Comparison of ENCODE assay signal across 1 cellular context in the genomic region with DNA sequence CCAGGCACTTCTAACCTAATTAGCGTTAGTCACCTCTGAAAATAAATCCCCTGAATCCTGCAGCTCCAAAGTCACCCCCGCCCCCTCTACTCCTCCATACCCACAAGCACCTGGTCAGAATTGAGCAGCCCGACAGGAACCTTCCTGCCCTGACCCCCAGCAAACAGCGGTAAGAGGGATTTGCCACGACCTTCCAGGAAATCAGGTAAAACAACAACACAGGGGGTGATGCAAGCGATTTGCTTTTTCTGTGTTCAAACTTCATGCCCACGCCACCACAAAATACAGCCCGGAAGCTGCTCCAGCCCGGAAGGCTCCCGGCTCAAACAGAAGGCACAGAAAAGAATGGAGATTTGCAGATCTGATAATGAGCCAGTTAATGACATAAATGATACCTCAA.
TF ChIP-seq lines count a peak whose summit lies in the region.

No MANE protein-coding gene starts in this region.

TF ChIP-seq in GM23338, 12 proteins besides CTCF, POLR2A, EP300 and RAD21 (continued from another document):
- TF ChIP-seq ZNF462 (CRISPR knock-in tag; IDR thresholded peaks at IDR 0.05): no peak
- no peak for TF ChIP-seq POLR2AphosphoS5 (IDR thresholded peaks at IDR 0.05; ENCODE audit: low read depth)
- TF ChIP-seq ZNF114 (CRISPR knock-in tag; IDR thresholded peaks at IDR 0.05): no peak
- TF ChIP-seq ETS1 (IDR thresholded peaks at IDR 0.05): no peak
- no peak for TF ChIP-seq CREB1 (CRISPR knock-in tag; IDR thresholded peaks at IDR 0.05; ENCODE audit: low read depth)
- no peak for TF ChIP-seq EZH2phosphoT487 (IDR thresholded peaks at IDR 0.05; ENCODE audit: unreplicated experiment)
- no peak for TF ChIP-seq STAT1 (IDR thresholded peaks at IDR 0.05; ENCODE audit: unreplicated experiment)
- TF ChIP-seq JUNB (IDR thresholded peaks at IDR 0.05; ENCODE audit: unreplicated experiment): no peak
- no peak for TF ChIP-seq EZH2 (IDR thresholded peaks at IDR 0.05; ENCODE audit: low read depth, unreplicated experiment)
- no peak for TF ChIP-seq ZNF331 (CRISPR knock-in tag; IDR thresholded peaks at IDR 0.05; ENCODE audit: low read depth)
- TF ChIP-seq NANOG (IDR thresholded peaks at IDR 0.05; ENCODE audit: borderline replicate concordance): no peak
TF ChIP-seq in GM23338: peak in this region for 0.
